In genomic region chr1:235199441-235199840, GRCh38 we compare ENCODE assay signal across 8 cellular contexts. TPM values are rescaled to one million over a fixed set of nuclear protein-coding genes. Genes with fewer than 3 reads are reported as not detected.
DNase-seq lines count a peak whose midpoint lies in the region; ATAC-seq and TF ChIP-seq lines count a peak whose summit lies in the region.

No MANE protein-coding gene starts in this region.

- peak; percentile 77 for TF ChIP-seq CTCF in LNCAP (IDR thresholded peaks at IDR 0.05)

- H3K4me3 ChIP-seq in CD4-positive, CD25-positive, alpha-beta regulatory T cell (ENCODE audit: low read depth, low read length), result no peak overlapping the region
- peak overlapping the region; percentile 14 for H3K4me3 ChIP-seq in endocrine pancreas (ENCODE audit: control insufficient read depth, insufficient read depth, low read length)

- intact Hi-C loops in activated T-helper 2 cell treated with anti-CD3 and anti-CD28 coated beads, Interferon-gamma antibody, Interleukin-2, Interleukin-4, amounts not matched to agents 10 μg/mL and 5 μg/mL and 100 μg/mL, durations not matched to agents 14 hours and 24 hours and 36 hours (cut with micrococcal nuclease), result no loop called here

- DNase-seq in CD4-positive, CD25-positive, alpha-beta regulatory T cell, result peak in 1 of 3 donors; percentile 18
- DNase-seq in myocyte (ENCODE audit: low read depth) (peak; percentile 48), RPMI8226 (no peak), dedifferentiated amniotic fluid mesenchymal stem cell (ENCODE audit: extremely low spot score) (no peak)
- DNase-seq in activated T-helper 2 cell treated with anti-CD3 and anti-CD28 coated beads, Interferon-gamma antibody, Interleukin-2, Interleukin-4, amounts not matched to agents 10 μg/mL and 5 μg/mL and 100 μg/mL, durations not matched to agents 14 hours and 24 hours and 36 hours (ENCODE audit: low spot score), result no peak

- H3K27me3 ChIP-seq in CD4-positive, CD25-positive, alpha-beta regulatory T cell (ENCODE audit: control insufficient read depth, insufficient read depth, low read length), result no peaks in the 10 kb centered on the region
- no peaks in the 10 kb centered on the region for H3K27me3 ChIP-seq in endocrine pancreas (ENCODE audit: control insufficient read depth, insufficient read depth, low read length)

- H3K4me1 ChIP-seq in CD4-positive, CD25-positive, alpha-beta regulatory T cell (ENCODE audit: control insufficient read depth, insufficient read depth, low read length, poor library complexity, severe bottlenecking), result no peaks in the 10 kb centered on the region
- no peaks in the 10 kb centered on the region for H3K4me1 ChIP-seq in endocrine pancreas (ENCODE audit: control insufficient read depth, insufficient read depth, low read length)

- H3K36me3 ChIP-seq in CD4-positive, CD25-positive, alpha-beta regulatory T cell (ENCODE audit: control insufficient read depth, insufficient read depth, low read length), result peaks cover 40% of the 10 kb centered on the region
- H3K36me3 ChIP-seq in endocrine pancreas (ENCODE audit: control insufficient read depth, insufficient read depth, low read length), result no peaks in the 10 kb centered on the region

- peaks cover 9% of the 10 kb centered on the region for H3K36me3 Mint-ChIP-seq in CD4-positive, CD25-positive, alpha-beta regulatory T cell
- H3K36me3 Mint-ChIP-seq in activated T-helper 2 cell treated with anti-CD3 and anti-CD28 coated beads, Interferon-gamma antibody, Interleukin-2, Interleukin-4, amounts not matched to agents 10 μg/mL and 5 μg/mL and 100 μg/mL, durations not matched to agents 14 hours and 24 hours and 36 hours (ENCODE audit: low read depth), result peaks cover 30% of the 10 kb centered on the region

- H3K27me3 Mint-ChIP-seq in CD4-positive, CD25-positive, alpha-beta regulatory T cell, result no peaks in the 10 kb centered on the region
- H3K27me3 Mint-ChIP-seq in activated T-helper 2 cell treated with anti-CD3 and anti-CD28 coated beads, Interferon-gamma antibody, Interleukin-2, Interleukin-4, amounts not matched to agents 10 μg/mL and 5 μg/mL and 100 μg/mL, durations not matched to agents 14 hours and 24 hours and 36 hours (ENCODE audit: low read depth), result no peaks in the 10 kb centered on the region

- H3K9ac ChIP-seq in endocrine pancreas (ENCODE audit: control insufficient read depth, insufficient read depth, low read length), result no peak overlapping the region

- no peaks in the 10 kb centered on the region for H3K9me3 ChIP-seq in CD4-positive, CD25-positive, alpha-beta regulatory T cell (ENCODE audit: control insufficient read depth in 2 of 2, low read length in 2 of 2)
- H3K9me3 ChIP-seq in endocrine pancreas (ENCODE audit: control insufficient read depth, low read length), result no peaks in the 10 kb centered on the region

- H3K27ac Mint-ChIP-seq in CD4-positive, CD25-positive, alpha-beta regulatory T cell, result peak overlapping the region in 2 of 3 donors; percentile 15 to 45
- no peak overlapping the region for H3K27ac Mint-ChIP-seq in activated T-helper 2 cell treated with anti-CD3 and anti-CD28 coated beads, Interferon-gamma antibody, Interleukin-2, Interleukin-4, amounts not matched to agents 10 μg/mL and 5 μg/mL and 100 μg/mL, durations not matched to agents 14 hours and 24 hours and 36 hours

- H3K27ac ChIP-seq in CD4-positive, CD25-positive, alpha-beta regulatory T cell (ENCODE audit: insufficient read depth, low read length, poor library complexity, severe bottlenecking), result no peak overlapping the region

- H3K9me3 Mint-ChIP-seq in CD4-positive, CD25-positive, alpha-beta regulatory T cell, result no peaks in the 10 kb centered on the region
- H3K9me3 Mint-ChIP-seq in activated T-helper 2 cell treated with anti-CD3 and anti-CD28 coated beads, Interferon-gamma antibody, Interleukin-2, Interleukin-4, amounts not matched to agents 10 μg/mL and 5 μg/mL and 100 μg/mL, durations not matched to agents 14 hours and 24 hours and 36 hours, result no peaks in the 10 kb centered on the region

- ATAC-seq in CD4-positive, CD25-positive, alpha-beta regulatory T cell (ENCODE audit: low read depth in 2 of 2), result no peak
- ATAC-seq in GM19023 (IDR thresholded peaks at IDR 0.05; ENCODE audit: unreplicated experiment), result no peak

- H3K4me3 Mint-ChIP-seq in CD4-positive, CD25-positive, alpha-beta regulatory T cell, result no peak overlapping the region
- no peak overlapping the region for H3K4me3 Mint-ChIP-seq in activated T-helper 2 cell treated with anti-CD3 and anti-CD28 coated beads, Interferon-gamma antibody, Interleukin-2, Interleukin-4, amounts not matched to agents 10 μg/mL and 5 μg/mL and 100 μg/mL, durations not matched to agents 14 hours and 24 hours and 36 hours (ENCODE audit: low read depth)

- H3K4me1 Mint-ChIP-seq in CD4-positive, CD25-positive, alpha-beta regulatory T cell, result peaks cover 0 to 8% (median 4%) of the 10 kb centered on the region in 4 donors
- peaks cover 3% of the 10 kb centered on the region for H3K4me1 Mint-ChIP-seq in activated T-helper 2 cell treated with anti-CD3 and anti-CD28 coated beads, Interferon-gamma antibody, Interleukin-2, Interleukin-4, amounts not matched to agents 10 μg/mL and 5 μg/mL and 100 μg/mL, durations not matched to agents 14 hours and 24 hours and 36 hours (ENCODE audit: low read depth)

RNA-seq across cellular contexts. Expression of gene RBM34, which starts 38.4 kb away (rescaled TPM):
- 175 TPM for total RNA-seq in CD4-positive, CD25-positive, alpha-beta regulatory T cell
- polyA plus RNA-seq in CD4-positive, CD25-positive, alpha-beta regulatory T cell, result 10 to 100 TPM; 68.9 to 74.8 (median 70.2) TPM
- 86.9 and 101 TPM in 2 replicates for total RNA-seq in myocyte
- polyA plus RNA-seq in myocyte (2012), result 44.3 TPM
- total RNA-seq in activated T-helper 2 cell treated with anti-CD3 and anti-CD28 coated beads, Interferon-gamma antibody, Interleukin-2, Interleukin-4, amounts not matched to agents 10 μg/mL and 5 μg/mL and 100 μg/mL, durations not matched to agents 14 hours and 24 hours and 36 hours, result 122 and 125 TPM in 2 replicates
